In genomic region chr4:123350191-123350544, GRCh38 we compare ENCODE assay signal across 11 cellular contexts. TPM values are rescaled to one million over a fixed set of nuclear protein-coding genes. Genes with fewer than 3 reads are reported as not detected.
A peak's percentile ranks its signal among the peaks of the same experiment; 100 is the strongest.
DNase-seq lines count a peak whose midpoint lies in the region; ATAC-seq, FAIRE-seq and TF ChIP-seq lines count a peak whose summit lies in the region.
"Had no signal": no experiment of that assay in that cellular context is flagged by ENCODE, and none has a peak within 500 bp of the region (broad histone marks: within the 10 kb centered on the region; RNA-seq: fewer than 3 reads in every experiment).

No MANE protein-coding gene starts in this region.

- no peaks in the 10 kb centered on the region for H3K27me3 ChIP-seq in WERI-Rb-1 (ENCODE audit: insufficient read depth, low read depth, severe bottlenecking)

- no peak overlapping the region for H3K9ac ChIP-seq in kidney (ENCODE audit: low read length in 2 of 2)

- no peak overlapping the region for H3K27ac ChIP-seq in WERI-Rb-1
- H3K27ac ChIP-seq in kidney (ENCODE audit: low read depth in 2 of 2, low read length in 2 of 2), result no peak overlapping the region

- peaks cover 6% of the 10 kb centered on the region in 2 donors for H3K4me1 ChIP-seq in kidney (ENCODE audit: control insufficient read depth in 1 of 2, insufficient read depth in 1 of 2, low read depth in 1 of 2, low read length in 2 of 2)

- no peak for FAIRE-seq in kidney (lab: Jason Lieb, UNC)

- 0 out of 2 replicates have a peak, but pooled peaks have one; percentile 2 for TF ChIP-seq CTCF in WERI-Rb-1 (IDR thresholded peaks at IDR 0.05; ENCODE audit: low read depth, low read length)
- peak; percentile 44 for TF ChIP-seq CTCF in kidney (IDR thresholded peaks at IDR 0.05; ENCODE audit: borderline replicate concordance, extremely low read depth, insufficient read depth)

- H3K36me3 ChIP-seq in WERI-Rb-1 (no peaks in the 10 kb centered on the region), kidney (ENCODE audit: control insufficient read depth in 1 of 2, insufficient read depth in 2 of 2, low read length in 2 of 2) (no peaks in the 10 kb centered on the region)

- ATAC-seq in HG02642 (IDR thresholded peaks at IDR 0.05; ENCODE audit: poor library complexity, unreplicated experiment), result no peak
- ATAC-seq: naive thymus-derived CD8-positive, alpha-beta T cell had no signal

- intact Hi-C loops in kidney (cut with DNase I), result no loop called here

- peak; percentile 71 for DNase-seq in DMS53 (lab: John Stamatoyannopoulos, UW)
- DNase-seq in Jurkat, Clone E6-1 (ENCODE audit: low read depth, low spot score), result peak; percentile 89
- no peak for DNase-seq in WERI-Rb-1
- DNase-seq in kidney, result no peak
- DNase-seq in 8988T, result no peak
- no peak for DNase-seq in stimulated activated CD4-positive, alpha-beta T cell treated with anti-CD3 and anti-CD28 coated beads, Interleukin-1b, Interleukin-23, amount 100 ng/mL, for 48 hours
- DNase-seq in NCI-H524 treated with DMSO at 0.1 percent for 48 hours (lab: John Stamatoyannopoulos, UW), result no peak
- DNase-seq: activated CD8-positive, alpha-beta memory T cell treated with anti-CD3 and anti-CD28 coated beads for 24 hours; naive thymus-derived CD8-positive, alpha-beta T cell; NCI-H2171 had no signal

- no peak overlapping the region for H3K4me3 ChIP-seq in Jurkat, Clone E6-1 (ENCODE audit: low read length)
- no peak overlapping the region for H3K4me3 ChIP-seq in WERI-Rb-1 (ENCODE audit: low read depth, low read length)
- H3K4me3 ChIP-seq in kidney (ENCODE audit: low read length in 2 of 2), result no peak overlapping the region

- H3K9me3 ChIP-seq in WERI-Rb-1 (ENCODE audit: severe bottlenecking) (no peaks in the 10 kb centered on the region), kidney (ENCODE audit: control insufficient read depth in 1 of 2, low read length in 2 of 2) (no peaks in the 10 kb centered on the region)

RNA-seq across cellular contexts. Expression of gene SPRY1, which starts 46.4 kb away (rescaled TPM):
- 2.9 TPM for polyA plus RNA-seq in Jurkat, Clone E6-1 (2012; ENCODE audit: insufficient read depth, insufficient read length)
- 134 TPM for total RNA-seq in kidney
- 18.3 TPM for polyA plus RNA-seq in kidney (ENCODE audit: insufficient read depth, low read depth, low replicate concordance)

Comparison
In these comparisons a context has a peak if more than half of its experiments do, and no peak if none do; other contexts are left out.
1. DNase-seq: peak in DMS53 (single experiment) and Jurkat, Clone E6-1 (single experiment); none in WERI-Rb-1 (single experiment), kidney (single experiment), 8988T (single experiment), stimulated activated CD4-positive, alpha-beta T cell treated with anti-CD3 and anti-CD28 coated beads, Interleukin-1b, Interleukin-23, amount 100 ng/mL, for 48 hours (single experiment) and NCI-H524 treated with DMSO at 0.1 percent for 48 hours (single experiment).